In genomic region chr10:33115720-33116119, GRCh38 we compare ENCODE assay signal across 14 cellular contexts.
DNase-seq lines count a peak whose midpoint lies in the region; ATAC-seq, FAIRE-seq and TF ChIP-seq lines count a peak whose summit lies in the region.
"Had no signal": no experiment of that assay in that cellular context is flagged by ENCODE, and none has a peak within 500 bp of the region (broad histone marks: within the 10 kb centered on the region; RNA-seq: fewer than 3 reads in every experiment).

No MANE protein-coding gene starts in this region.

- no peak overlapping the region for H3K14ac ChIP-seq in neuronal stem cell (ENCODE audit: low read length)

- H3K4me3 Mint-ChIP-seq in activated CD4-positive, alpha-beta T cell treated with anti-CD3 and anti-CD28 coated beads, Interleukin-2, amount 10 ng/mL, durations not matched to agents 24 days and 14 days, result no peak overlapping the region
- no peak overlapping the region for H3K4me3 Mint-ChIP-seq in mesothelial cell of epicardium
- H3K4me3 Mint-ChIP-seq: activated naive CD8-positive, alpha-beta T cell treated with anti-CD3 and anti-CD28 coated beads, Interleukin-2, amount 10 ng/mL, durations not matched to agents 7 days and 5 days had no signal

- no peak overlapping the region for H4K91ac ChIP-seq in neuronal stem cell (ENCODE audit: low read depth, low read length, poor library complexity)

- no peak overlapping the region for H4K8ac ChIP-seq in neuronal stem cell (ENCODE audit: low read depth, low read length)

- no peak overlapping the region; the same call in 1 of the 2 replicates for H3K27ac ChIP-seq in Karpas-422 (ENCODE audit: low read length)
- no peak overlapping the region for H3K27ac ChIP-seq in neuronal stem cell (replicated peaks; ENCODE audit: low read length)
- no peak overlapping the region for H3K27ac ChIP-seq in testis
- H3K27ac ChIP-seq: prostate gland, thoracic aorta had no signal

- H3K27me3 ChIP-seq in Karpas-422 (ENCODE audit: low read length) (no peaks in the 10 kb centered on the region), bronchial epithelial cell (ENCODE audit: control insufficient read depth, insufficient read depth, low read length) (no peaks in the 10 kb centered on the region), neuronal stem cell (ENCODE audit: control insufficient read depth in 3 of 3, insufficient read depth in 3 of 3, low read depth in 1 of 3, low read length in 3 of 3) (peaks cover 0 to 3% (median 0%) of the 10 kb centered on the region in 3 experiments), testis (no peaks in the 10 kb centered on the region)

- H3K4me2 ChIP-seq in Karpas-422 (ENCODE audit: low read depth, low read length, poor library complexity, severe bottlenecking) (no peak overlapping the region), neuronal stem cell (ENCODE audit: insufficient read depth, low read length, poor library complexity, severe bottlenecking) (no peak overlapping the region)

- no CpG with 5 or more reads among the region's 11 CpGs for WGBS in neuronal stem cell (ENCODE audit: extremely low coverage in 2 of 2, insufficient read length in 2 of 2, insufficient replicate concordance in 1 of 2), 2 donors
- WGBS in testis, 2 donors, result 63 to 77% methylated on average over 10 to 11 of the region's 11 CpGs

- DNase-seq in activated CD4-positive, alpha-beta T cell treated with anti-CD3 and anti-CD28 coated beads, Interleukin-2, amount 10 ng/mL, durations not matched to agents 24 days and 14 days, result no peak
- DNase-seq in activated CD4-positive, alpha-beta T cell treated with anti-CD3 and anti-CD28 coated beads, Interleukin-2, amount 50 U/mL, for 4 hours, result no peak
- DNase-seq in Karpas-422 (no peak), bronchial epithelial cell (ENCODE audit: low read depth) (peak; percentile 75), neuronal stem cell (ENCODE audit: low spot score) (no peak), testis (no peak), mesothelial cell of epicardium (ENCODE audit: low spot score in 2 of 2, unreplicated experiment in 2 of 2) (no peak)
- DNase-seq: activated naive CD8-positive, alpha-beta T cell treated with anti-CD3 and anti-CD28 coated beads, Interleukin-2, amount 10 ng/mL, durations not matched to agents 7 days and 5 days; effector CD4-positive, alpha-beta T cell; GF-D8; NCI-H345 had no signal

- TF ChIP-seq POLR2A in testis (IDR thresholded peaks at IDR 0.05), result no peak

- H3K9me3 ChIP-seq in Karpas-422 (ENCODE audit: low read length) (no peaks in the 10 kb centered on the region), neuronal stem cell (replicated peaks in 1 of 2; ENCODE audit: control insufficient read depth in 2 of 2, insufficient read depth in 1 of 2, low read depth in 1 of 2, low read length in 2 of 2) (no peaks in the 10 kb centered on the region), testis (no peaks in the 10 kb centered on the region)
- H3K9me3 ChIP-seq: prostate gland, thoracic aorta had no signal

- H3K27ac Mint-ChIP-seq in activated CD4-positive, alpha-beta T cell treated with anti-CD3 and anti-CD28 coated beads, Interleukin-2, amount 10 ng/mL, durations not matched to agents 24 days and 14 days, result peak overlapping the region; percentile 32
- H3K27ac Mint-ChIP-seq in mesothelial cell of epicardium, result no peak overlapping the region
- H3K27ac Mint-ChIP-seq: activated naive CD8-positive, alpha-beta T cell treated with anti-CD3 and anti-CD28 coated beads, Interleukin-2, amount 10 ng/mL, durations not matched to agents 7 days and 5 days had no signal

- no peak for ATAC-seq in GM21515 (IDR thresholded peaks at IDR 0.05; ENCODE audit: unreplicated experiment)

- H3K18ac ChIP-seq in neuronal stem cell (ENCODE audit: low read length), result peak overlapping the region; percentile 50

- H4K20me1 ChIP-seq in Karpas-422 (ENCODE audit: insufficient read depth, low read depth, low read length), result no peaks in the 10 kb centered on the region

- TF ChIP-seq CTCF in bronchial epithelial cell (IDR thresholded peaks at IDR 0.05; ENCODE audit: insufficient read depth, low read length, severe bottlenecking) (no peak), testis (IDR thresholded peaks at IDR 0.05) (no peak), mesothelial cell of epicardium (IDR thresholded peaks at IDR 0.05; ENCODE audit: unreplicated experiment) (no peak)

- no peak overlapping the region for H2BK12ac ChIP-seq in neuronal stem cell (ENCODE audit: low read length)

- no peak overlapping the region for H3K4ac ChIP-seq in neuronal stem cell (ENCODE audit: low read length)

- intact Hi-C loops in activated CD4-positive, alpha-beta T cell treated with anti-CD3 and anti-CD28 coated beads, Interleukin-2, amount 10 ng/mL, durations not matched to agents 24 days and 14 days (cut with micrococcal nuclease), result loop anchor here (2.0 to 5.0 kb wide), 2 partner anchors 15 to 158 kb away; partner anchors contain the start of gene ITGB1
- intact Hi-C loops in testis (cut with DNase I; ENCODE audit: low total_unique reads), result no loop called here

- H2AFZ ChIP-seq in Karpas-422 (ENCODE audit: low read length) (peak overlapping the region; percentile 59; the same call in 1 of the 2 replicates), neuronal stem cell (ENCODE audit: low read length) (no peak overlapping the region)

- H3K4me1 Mint-ChIP-seq in activated CD4-positive, alpha-beta T cell treated with anti-CD3 and anti-CD28 coated beads, Interleukin-2, amount 10 ng/mL, durations not matched to agents 24 days and 14 days, result peaks cover 45% of the 10 kb centered on the region
- H3K4me1 Mint-ChIP-seq in mesothelial cell of epicardium, result peaks cover 32% of the 10 kb centered on the region

- no peaks in the 10 kb centered on the region for H3K27me3 Mint-ChIP-seq in activated CD4-positive, alpha-beta T cell treated with anti-CD3 and anti-CD28 coated beads, Interleukin-2, amount 10 ng/mL, durations not matched to agents 24 days and 14 days
- H3K27me3 Mint-ChIP-seq in mesothelial cell of epicardium (ENCODE audit: low read depth), result no peaks in the 10 kb centered on the region

- peaks cover 2% of the 10 kb centered on the region for H3K36me3 Mint-ChIP-seq in activated CD4-positive, alpha-beta T cell treated with anti-CD3 and anti-CD28 coated beads, Interleukin-2, amount 10 ng/mL, durations not matched to agents 24 days and 14 days (ENCODE audit: low read depth)
- H3K36me3 Mint-ChIP-seq in mesothelial cell of epicardium, result no peaks in the 10 kb centered on the region

- no peaks in the 10 kb centered on the region for H3K9me2 ChIP-seq in Karpas-422 (replicated peaks; ENCODE audit: insufficient read depth, low read length)

- H3K4me1 ChIP-seq in Karpas-422 (ENCODE audit: low read length), result peaks cover 43% of the 10 kb centered on the region
- H3K4me1 ChIP-seq in neuronal stem cell (ENCODE audit: control insufficient read depth in 2 of 2, insufficient read depth in 1 of 2, low read depth in 1 of 2, low read length in 2 of 2), result peaks cover 0 to 3% of the 10 kb centered on the region in 2 donors
- peaks cover 15% of the 10 kb centered on the region for H3K4me1 ChIP-seq in testis
- H3K4me1 ChIP-seq: prostate gland had no signal

- H3K23ac ChIP-seq in neuronal stem cell (ENCODE audit: low read depth, low read length, poor library complexity), result no peak overlapping the region

- no peak overlapping the region for H2BK5ac ChIP-seq in neuronal stem cell (ENCODE audit: low read length)

- H2BK15ac ChIP-seq in neuronal stem cell (ENCODE audit: low read length), result no peak overlapping the region

- no peaks in the 10 kb centered on the region for H3K79me2 ChIP-seq in Karpas-422 (ENCODE audit: low read length)

- no peak overlapping the region for H2AK5ac ChIP-seq in neuronal stem cell (ENCODE audit: low read depth, low read length)

- peaks cover 11% of the 10 kb centered on the region for H3K9me3 Mint-ChIP-seq in activated CD4-positive, alpha-beta T cell treated with anti-CD3 and anti-CD28 coated beads, Interleukin-2, amount 10 ng/mL, durations not matched to agents 24 days and 14 days
- H3K9me3 Mint-ChIP-seq in mesothelial cell of epicardium, result no peaks in the 10 kb centered on the region
- H3K9me3 Mint-ChIP-seq: activated naive CD8-positive, alpha-beta T cell treated with anti-CD3 and anti-CD28 coated beads, Interleukin-2, amount 10 ng/mL, durations not matched to agents 7 days and 5 days had no signal

- H2BK120ac ChIP-seq in neuronal stem cell (ENCODE audit: low read depth, low read length), result no peak overlapping the region

- H3K36me3 ChIP-seq in Karpas-422 (ENCODE audit: insufficient read depth, low read length) (no peaks in the 10 kb centered on the region), bronchial epithelial cell (ENCODE audit: control insufficient read depth, insufficient read depth, low read length) (no peaks in the 10 kb centered on the region), neuronal stem cell (replicated peaks in 1 of 2; ENCODE audit: control insufficient read depth in 2 of 2, insufficient read depth in 2 of 2, low read length in 2 of 2) (no peaks in the 10 kb centered on the region), testis (ENCODE audit: low read depth, missing control alignments) (no peaks in the 10 kb centered on the region)
- H3K36me3 ChIP-seq: prostate gland, thoracic aorta had no signal

- no peaks in the 10 kb centered on the region for H3K79me1 ChIP-seq in neuronal stem cell (ENCODE audit: low read depth, low read length)

- no peak for FAIRE-seq in bronchial epithelial cell (lab: Jason Lieb, UNC)

- H3K9ac ChIP-seq in Karpas-422 (ENCODE audit: low read length) (no peak overlapping the region), neuronal stem cell (ENCODE audit: low read depth, low read length, poor library complexity) (no peak overlapping the region)

- H3K4me3 ChIP-seq in Karpas-422 (ENCODE audit: low read length) (no peak overlapping the region), bronchial epithelial cell (ENCODE audit: low read depth, low read length) (no peak overlapping the region), neuronal stem cell (ENCODE audit: low read length in 2 of 2) (no peak overlapping the region), testis (no peak overlapping the region)
- H3K4me3 ChIP-seq: prostate gland, thoracic aorta had no signal
